In the genomic region with DNA sequence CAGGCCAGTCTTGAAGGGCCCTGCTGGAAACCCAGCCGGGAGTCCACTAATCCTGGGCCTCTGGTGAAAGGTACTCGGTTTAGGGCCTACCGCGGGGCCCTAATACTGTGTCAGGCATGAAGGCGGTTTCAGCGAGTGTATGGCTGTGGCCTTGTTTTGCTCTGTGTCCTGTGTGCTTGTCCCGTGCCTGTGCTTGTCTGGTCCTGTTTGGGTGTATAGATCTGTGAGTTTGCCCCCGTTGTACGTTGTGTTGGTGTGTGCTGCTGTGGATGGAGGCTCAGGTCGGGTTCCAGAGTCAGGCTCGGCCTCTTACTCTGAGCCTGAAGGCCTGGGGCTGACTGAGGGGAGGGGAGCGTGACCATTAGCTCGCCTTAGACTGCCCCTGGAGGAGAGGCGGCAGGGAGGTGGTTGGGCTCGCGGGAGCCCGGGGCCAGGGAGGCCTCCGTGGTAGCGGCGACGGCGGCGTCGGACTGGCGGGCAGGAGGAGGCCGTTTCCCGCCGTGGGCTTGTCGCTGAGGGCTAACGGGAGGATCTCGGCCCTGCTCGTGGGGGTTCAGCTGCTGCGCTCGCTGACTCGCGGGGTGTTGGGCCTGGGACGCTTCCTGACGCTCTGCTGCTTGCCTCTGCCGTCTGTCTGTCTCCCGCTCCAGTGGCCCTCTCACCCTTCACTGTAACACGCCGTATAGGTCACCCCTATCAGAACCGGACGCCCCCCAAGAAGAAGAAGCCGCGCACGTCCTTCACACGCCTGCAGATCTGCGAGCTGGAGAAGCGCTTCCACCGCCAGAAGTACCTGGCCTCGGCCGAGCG, we compare ENCODE assay signal across 13 cellular contexts. TPM values are rescaled to one million over a fixed set of nuclear protein-coding genes. Genes with fewer than 3 reads are reported as not detected.
A peak's percentile ranks its signal among the peaks of the same experiment; 100 is the strongest.
DNase-seq lines count a peak whose midpoint lies in the region; ATAC-seq and TF ChIP-seq lines count a peak whose summit lies in the region.
"Had no signal": no experiment of that assay in that cellular context is flagged by ENCODE, and none has a peak within 500 bp of the region (broad histone marks: within the 10 kb centered on the region; RNA-seq: fewer than 3 reads in every experiment).

No MANE protein-coding gene starts in this region.

- TF ChIP-seq EP300 in SK-N-SH (IDR thresholded peaks at IDR 0.05; ENCODE audit: borderline replicate concordance in 1 of 2, low read depth in 1 of 2, low read length in 1 of 2) = no peak

- no peaks in the 10 kb centered on the region for H4K20me1 ChIP-seq in SK-N-SH (ENCODE audit: insufficient read depth)
- H4K20me1 ChIP-seq in osteoblast (ENCODE audit: insufficient read depth, low read length) = no peaks in the 10 kb centered on the region

- H3K4me1 ChIP-seq in SK-N-SH (ENCODE audit: control insufficient read depth in 1 of 2, insufficient read depth in 2 of 2, low read depth in 1 of 2, low read length in 1 of 2) (peaks cover 0 to 2% of the 10 kb centered on the region in 2 experiments; a peak in 1 of 4 replicates), osteoblast (ENCODE audit: insufficient read depth, low read length) (no peaks in the 10 kb centered on the region)

- H3K9me2 ChIP-seq in SK-N-SH = no peaks in the 10 kb centered on the region

- no TSS peak for BruUV-seq in MCF 10A (replicated peaks; lab: Mats Ljungman, UMichigan)

- POLR2A ChIA-PET in SK-N-SH (lab: Yijun Ruan, JAX) (no interaction called here), MCF 10A (lab: Yijun Ruan, JAX) (no interaction called here)

- peaks cover 12% of the 10 kb centered on the region for H3K36me3 Mint-ChIP-seq in effector memory CD8-positive, alpha-beta T cell (ENCODE audit: insufficient read depth)
- no peaks in the 10 kb centered on the region for H3K36me3 Mint-ChIP-seq in MCF 10A (ENCODE audit: insufficient read depth, unreplicated experiment)

- H3K27ac Mint-ChIP-seq in effector memory CD8-positive, alpha-beta T cell = no peak overlapping the region
- H3K27ac Mint-ChIP-seq in MCF 10A (ENCODE audit: low read depth, unreplicated experiment) = no peak overlapping the region

- peaks cover 19 to 26% of the 10 kb centered on the region in 2 donors for H3K4me1 Mint-ChIP-seq in effector memory CD8-positive, alpha-beta T cell (ENCODE audit: low read depth in 2 of 2)
- peaks cover 11% of the 10 kb centered on the region for H3K4me1 Mint-ChIP-seq in MCF 10A (ENCODE audit: insufficient read depth, unreplicated experiment)

- H3K79me2 ChIP-seq in SK-N-SH (ENCODE audit: insufficient read depth) (no peaks in the 10 kb centered on the region), osteoblast (ENCODE audit: insufficient read depth, low read length) (no peaks in the 10 kb centered on the region)

- no peak overlapping the region for H3K4me3 ChIP-seq in SK-N-SH (ENCODE audit: low read depth in 2 of 2, low read length in 1 of 2)
- H3K4me3 ChIP-seq in H7 (ENCODE audit: insufficient read depth, low read depth, low read length) = no peak overlapping the region
- no peak overlapping the region for H3K4me3 ChIP-seq in osteoblast (ENCODE audit: insufficient read depth, low read length)
- H3K4me3 ChIP-seq: lung, thyroid gland had no signal

- no peaks in the 10 kb centered on the region for H3F3A ChIP-seq in SK-N-SH (replicated peaks; ENCODE audit: insufficient read depth)

- H3K9me3 Mint-ChIP-seq in effector memory CD8-positive, alpha-beta T cell = no peaks in the 10 kb centered on the region
- H3K9me3 Mint-ChIP-seq in MCF 10A (ENCODE audit: unreplicated experiment) = no peaks in the 10 kb centered on the region

- H3K9ac ChIP-seq in SK-N-SH = no peak overlapping the region

- H3K4me2 ChIP-seq in SK-N-SH (no peak overlapping the region), osteoblast (ENCODE audit: insufficient read depth, low read length) (no peak overlapping the region)

- H3K27ac ChIP-seq in SK-N-SH (ENCODE audit: low read depth in 2 of 2, low read length in 1 of 2) (no peak overlapping the region), osteoblast (ENCODE audit: low read depth, low read length) (no peak overlapping the region)
- H3K27ac ChIP-seq: thyroid gland had no signal

- CTCF ChIA-PET in SK-N-SH (lab: Yijun Ruan, JAX) (interaction anchor here (0.8 to 21.6 kb wide), 6 partner anchors 8 to 78 kb away, joined by 3 to 972 read pairs (median 3); no protein-coding TSS in a partner anchor), MCF 10A (lab: Yijun Ruan, JAX) (interaction anchor here (0.7 to 2.2 kb wide), 6 partner anchors 8 to 602 kb away, joined by 3 to 15 read pairs (median 8); no protein-coding TSS in a partner anchor)

- peak; percentile 50 for DNase-seq in SK-N-SH
- peak; percentile 84 for DNase-seq in H7
- no peak for DNase-seq in effector memory CD8-positive, alpha-beta T cell
- DNase-seq in osteoblast (ENCODE audit: insufficient read length, low spot score, missing footprints) = peak; percentile 87
- no peak for DNase-seq in NCI-H146 (lab: John Stamatoyannopoulos, UW)
- no peak for DNase-seq in germinal center (ENCODE audit: low spot score)
- no peak for DNase-seq in MCF 10A (ENCODE audit: unreplicated experiment)
- DNase-seq: effector CD4-positive, alpha-beta T cell; NCI-H2171 treated with DMSO at 0.1 percent for 48 hours; OCI-M1; thyroid gland had no signal

- peak overlapping the region; percentile 3 to 67 for H3K4me3 Mint-ChIP-seq in effector memory CD8-positive, alpha-beta T cell
- H3K4me3 Mint-ChIP-seq in MCF 10A (ENCODE audit: unreplicated experiment) = no peak overlapping the region

- H3K9me3 ChIP-seq in SK-N-SH (no peaks in the 10 kb centered on the region), osteoblast (ENCODE audit: low read depth, low read length) (no peaks in the 10 kb centered on the region)
- H3K9me3 ChIP-seq: thyroid gland had no signal

- no peak overlapping the region for H2AFZ ChIP-seq in SK-N-SH (ENCODE audit: low read depth)
- H2AFZ ChIP-seq in osteoblast (ENCODE audit: low read length) = no peak overlapping the region

- intact Hi-C loops in MCF 10A (cut with micrococcal nuclease) = no loop called here

- peaks cover 87 to 96% of the 10 kb centered on the region in 2 donors for H3K27me3 Mint-ChIP-seq in effector memory CD8-positive, alpha-beta T cell
- peaks cover 45% of the 10 kb centered on the region for H3K27me3 Mint-ChIP-seq in MCF 10A (ENCODE audit: insufficient read depth, unreplicated experiment)

- no peak for TF ChIP-seq CTCF in SK-N-SH (IDR thresholded peaks at IDR 0.05)
- no peak for TF ChIP-seq CTCF in osteoblast (IDR thresholded peaks at IDR 0.05; ENCODE audit: extremely low read depth, low read depth, low read length)
- TF ChIP-seq CTCF in MCF 10A (IDR thresholded peaks at IDR 0.05; ENCODE audit: unreplicated experiment) = no peak

- no peak for TF ChIP-seq RAD21 in SK-N-SH (IDR thresholded peaks at IDR 0.05; ENCODE audit: low read length)

- ATAC-seq in SK-N-SH treated with all-trans-retinoic acid at 6 μM for 48 hours = no peak
- no peak for ATAC-seq in effector memory CD8-positive, alpha-beta T cell (replicated peaks)

- H3K36me3 ChIP-seq in SK-N-SH (replicated peaks in 1 of 2; ENCODE audit: control insufficient read depth in 1 of 2, insufficient read depth in 2 of 2, low read length in 1 of 2) = no peaks in the 10 kb centered on the region
- H3K36me3 ChIP-seq in H7 (replicated peaks; ENCODE audit: control insufficient read depth, insufficient read depth, low read length) = no peaks in the 10 kb centered on the region
- no peaks in the 10 kb centered on the region for H3K36me3 ChIP-seq in osteoblast (ENCODE audit: insufficient read depth, low read length)
- H3K36me3 ChIP-seq: thyroid gland had no signal

- H3K27me3 ChIP-seq in SK-N-SH (ENCODE audit: insufficient read depth) (peaks cover 63% of the 10 kb centered on the region), H7 (ENCODE audit: control insufficient read depth, insufficient read depth, low read length) (peaks cover 99% of the 10 kb centered on the region), osteoblast (ENCODE audit: insufficient read depth, low read length) (peaks cover 98% of the 10 kb centered on the region)

- 75% methylated on average over 36 of the region's 54 CpGs for WGBS in SK-N-SH (ENCODE audit: low lambda C conversion rate)

TF ChIP-seq in SK-N-SH, 30 proteins besides CTCF, POLR2A, EP300 and RAD21 (continues in another document):
- TF ChIP-seq CHD2 (IDR thresholded peaks at IDR 0.05; ENCODE audit: low read length, partially characterized antibody) = no peak
- no peak for TF ChIP-seq GABPA (IDR thresholded peaks at IDR 0.05; ENCODE audit: low read depth)
- no peak for TF ChIP-seq RFX5 (IDR thresholded peaks at IDR 0.05; ENCODE audit: low read length)
- TF ChIP-seq, protein P1, sequence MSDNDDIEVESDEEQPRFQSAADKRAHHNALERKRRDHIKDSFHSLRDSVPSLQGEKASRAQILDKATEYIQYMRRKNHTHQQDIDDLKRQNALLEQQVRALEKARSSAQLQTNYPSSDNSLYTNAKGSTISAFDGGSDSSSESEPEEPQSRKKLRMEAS (IDR thresholded peaks at IDR 0.05; ENCODE audit: low read depth) = no peak

TF ChIP-seq in SK-N-SH treated with all-trans-retinoic acid at 6 μM for 48 hours, 23 proteins besides CTCF, POLR2A, EP300 and RAD21 (continues in another document):
- TF ChIP-seq, protein P2, sequence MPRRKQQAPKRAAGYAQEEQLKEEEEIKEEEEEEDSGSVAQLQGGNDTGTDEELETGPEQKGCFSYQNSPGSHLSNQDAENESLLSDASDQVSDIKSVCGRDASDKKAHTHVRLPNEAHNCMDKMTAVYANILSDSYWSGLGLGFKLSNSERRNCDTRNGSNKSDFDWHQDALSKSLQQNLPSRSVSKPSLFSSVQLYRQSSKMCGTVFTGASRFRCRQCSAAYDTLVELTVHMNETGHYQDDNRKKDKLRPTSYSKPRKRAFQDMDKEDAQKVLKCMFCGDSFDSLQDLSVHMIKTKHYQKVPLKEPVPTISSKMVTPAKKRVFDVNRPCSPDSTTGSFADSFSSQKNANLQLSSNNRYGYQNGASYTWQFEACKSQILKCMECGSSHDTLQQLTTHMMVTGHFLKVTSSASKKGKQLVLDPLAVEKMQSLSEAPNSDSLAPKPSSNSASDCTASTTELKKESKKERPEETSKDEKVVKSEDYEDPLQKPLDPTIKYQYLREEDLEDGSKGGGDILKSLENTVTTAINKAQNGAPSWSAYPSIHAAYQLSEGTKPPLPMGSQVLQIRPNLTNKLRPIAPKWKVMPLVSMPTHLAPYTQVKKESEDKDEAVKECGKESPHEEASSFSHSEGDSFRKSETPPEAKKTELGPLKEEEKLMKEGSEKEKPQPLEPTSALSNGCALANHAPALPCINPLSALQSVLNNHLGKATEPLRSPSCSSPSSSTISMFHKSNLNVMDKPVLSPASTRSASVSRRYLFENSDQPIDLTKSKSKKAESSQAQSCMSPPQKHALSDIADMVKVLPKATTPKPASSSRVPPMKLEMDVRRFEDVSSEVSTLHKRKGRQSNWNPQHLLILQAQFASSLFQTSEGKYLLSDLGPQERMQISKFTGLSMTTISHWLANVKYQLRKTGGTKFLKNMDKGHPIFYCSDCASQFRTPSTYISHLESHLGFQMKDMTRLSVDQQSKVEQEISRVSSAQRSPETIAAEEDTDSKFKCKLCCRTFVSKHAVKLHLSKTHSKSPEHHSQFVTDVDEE (CRISPR knock-in tag; IDR thresholded peaks at IDR 0.05) = no peak
- TF ChIP-seq PPARA (CRISPR knock-in tag; IDR thresholded peaks at IDR 0.05; ENCODE audit: borderline replicate concordance) = no peak

RNA-seq across cellular contexts. Expression of a gene that starts 2.6 kb away (rescaled TPM):
- 0.02 TPM in 1 of 2 replicates, not detected in the other for polyA plus RNA-seq in SK-N-SH (2012; rRNA removed)
- 0.03 TPM in 1 of 2 replicates, not detected in the other for polyA plus RNA-seq in SK-N-SH (2012; cell fraction: cytosol; rRNA removed)
- not detected in 2 replicates for polyA plus RNA-seq in SK-N-SH (2012; cell fraction: nucleus; rRNA removed)
- total RNA-seq in H7 (2014; rRNA removed; shearing (Covaris generic)) = 0.11 TPM in 1 of 2 replicates, not detected in the other
- total RNA-seq in osteoblast (not detected in 2 replicates), MCF 10A (2022) (not detected in 2 replicates)
- total RNA-seq: lung, thyroid gland had no signal
- polyA plus RNA-seq: lung had no signal

Comparison
In these comparisons a context has a peak if more than half of its experiments do, and no peak if none do; other contexts are left out.
1. DNase-seq: peak in SK-N-SH (single experiment), H7 (single experiment) and osteoblast (single experiment); none in effector memory CD8-positive, alpha-beta T cell (0 of 3), NCI-H146 (single experiment), germinal center (single experiment) and MCF 10A (single experiment).